In the genomic region with DNA sequence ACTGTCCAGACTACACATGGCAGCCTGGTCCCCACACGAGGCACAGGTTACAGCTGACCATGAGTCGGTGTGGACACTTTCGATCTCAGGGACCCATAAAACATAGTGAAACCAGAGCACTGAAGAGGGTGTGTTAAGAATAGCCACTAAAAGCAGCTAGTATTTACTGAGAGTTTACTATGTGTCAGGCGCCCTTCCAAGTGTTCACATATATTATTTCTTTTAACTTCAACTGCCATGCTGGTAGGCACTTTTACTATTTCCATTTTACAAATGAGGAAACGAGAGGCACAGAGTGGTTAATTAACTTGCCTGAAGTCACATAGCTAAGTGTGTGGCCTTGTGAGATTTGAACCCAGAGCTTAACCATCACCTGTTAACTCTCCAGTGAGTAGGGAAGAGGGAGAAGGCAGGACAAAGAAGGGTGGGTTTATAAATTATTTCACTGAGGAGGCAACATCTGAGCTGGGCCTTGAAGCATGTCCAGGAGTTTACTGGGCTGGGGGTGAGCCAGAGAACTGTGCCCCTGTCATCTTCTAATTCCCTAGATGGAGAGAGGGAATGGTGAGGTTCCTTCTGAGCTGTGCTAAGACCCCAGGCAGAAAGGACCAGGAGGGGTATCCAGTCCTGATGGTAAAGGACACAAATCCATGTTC, we compare ENCODE assay signal across 21 cellular contexts. TPM values are rescaled to one million over a fixed set of nuclear protein-coding genes. Genes with fewer than 3 reads are reported as not detected.
DNase-seq lines count a peak whose midpoint lies in the region; ATAC-seq and TF ChIP-seq lines count a peak whose summit lies in the region.
"Had no signal": no experiment of that assay in that cellular context is flagged by ENCODE, and none has a peak within 500 bp of the region (broad histone marks: within the 10 kb centered on the region; RNA-seq: fewer than 3 reads in every experiment).

No MANE protein-coding gene starts in this region.

- no peak overlapping the region for H3K56ac ChIP-seq in IMR-90 (ENCODE audit: extremely low read depth, insufficient read depth, low read length)

- H4K8ac ChIP-seq in IMR-90 (ENCODE audit: low read depth in 2 of 2, low read length in 2 of 2), result no peak overlapping the region

- CTCF ChIA-PET in IMR-90 (lab: Yijun Ruan, JAX), result no interaction called here

- no peak overlapping the region for H2BK5ac ChIP-seq in IMR-90 (ENCODE audit: low read depth, low read length, poor library complexity, severe bottlenecking)

- H3K4me2 ChIP-seq in IMR-90 (ENCODE audit: low read depth, low read length) (no peak overlapping the region), smooth muscle cell (peak overlapping the region; percentile 49)

- in situ Hi-C loops in IMR-90 (cut with MboI; ENCODE audit: low sequenced_read_pairs), result no loop called here

- no peaks in the 10 kb centered on the region for H3K36me3 Mint-ChIP-seq in mesothelial cell of epicardium
- H3K36me3 Mint-ChIP-seq: CD14-positive monocyte had no signal

- peaks cover 99% of the 10 kb centered on the region for H3K4me1 Mint-ChIP-seq in mesothelial cell of epicardium
- H3K4me1 Mint-ChIP-seq: CD14-positive monocyte had no signal

- H3K9me3 ChIP-seq in IMR-90 (ENCODE audit: control insufficient read depth, insufficient read depth, low read length) (no peaks in the 10 kb centered on the region), smooth muscle cell (replicated peaks; ENCODE audit: low read depth) (no peaks in the 10 kb centered on the region)
- H3K9me3 ChIP-seq: MG63 had no signal

- H3K9me3 Mint-ChIP-seq in mesothelial cell of epicardium, result no peaks in the 10 kb centered on the region

- TF ChIP-seq POLR2A in IMR-90 (IDR thresholded peaks at IDR 0.05; ENCODE audit: low read depth, low read length), result no peak

- H3K4me3 ChIP-seq in IMR-90 (ENCODE audit: insufficient read depth, low read depth, low read length) (no peak overlapping the region), smooth muscle cell (no peak overlapping the region)
- H3K4me3 ChIP-seq: GM12878, MG63 had no signal

- H3K27me3 ChIP-seq in IMR-90 (ENCODE audit: control insufficient read depth, insufficient read depth, low read length), result peaks cover 12% of the 10 kb centered on the region
- H3K27me3 ChIP-seq in smooth muscle cell (ENCODE audit: low read depth), result no peaks in the 10 kb centered on the region
- H3K27me3 ChIP-seq: MG63 had no signal

- dilution Hi-C loops in IMR-90 (cut with HindIII; ENCODE audit: low sequenced_read_pairs, unreplicated experiment), result no loop called here

- no peak overlapping the region for H3K23ac ChIP-seq in IMR-90 (ENCODE audit: low read depth, low read length)

- no TSS peak for BruUV-seq in IMR-90 (replicated peaks; lab: Mats Ljungman, UMichigan)

- H3K27me3 Mint-ChIP-seq in mesothelial cell of epicardium (ENCODE audit: low read depth), result no peaks in the 10 kb centered on the region

- H3K27ac ChIP-seq in IMR-90 (ENCODE audit: insufficient read depth, low read length) (no peak overlapping the region), VCaP (peak overlapping the region; percentile 79), smooth muscle cell (ENCODE audit: low read depth) (peak overlapping the region; percentile 86)

- H2AK5ac ChIP-seq in IMR-90 (ENCODE audit: low read depth, low read length), result no peak overlapping the region

- H4K91ac ChIP-seq in IMR-90 (ENCODE audit: insufficient read depth, low read depth, low read length), result no peak overlapping the region

- peak overlapping the region; percentile 99 for H3K27ac Mint-ChIP-seq in mesothelial cell of epicardium

- peaks cover 45% of the 10 kb centered on the region for H3F3A ChIP-seq in smooth muscle cell (ENCODE audit: low read depth)

- H3K4me3 Mint-ChIP-seq in mesothelial cell of epicardium, result no peak overlapping the region

- H4K20me1 ChIP-seq in IMR-90 (ENCODE audit: insufficient read depth, low read length), result no peaks in the 10 kb centered on the region
- no peaks in the 10 kb centered on the region for H4K20me1 ChIP-seq in smooth muscle cell (ENCODE audit: low read depth)

- no peak overlapping the region for H3K14ac ChIP-seq in IMR-90 (replicated peaks; ENCODE audit: low read depth, low read length)

- no peak for TF ChIP-seq CTCF in IMR-90 (conservative IDR thresholded peaks at IDR 0.05; ENCODE audit: low read depth, low read length)
- no peak for TF ChIP-seq CTCF in VCaP (conservative IDR thresholded peaks at IDR 0.05)
- TF ChIP-seq CTCF in mesothelial cell of epicardium (IDR thresholded peaks at IDR 0.05; ENCODE audit: unreplicated experiment), result no peak
- no peak for TF ChIP-seq CTCF in smooth muscle cell (IDR thresholded peaks at IDR 0.05; ENCODE audit: borderline replicate concordance, insufficient read depth, poor library complexity, severe bottlenecking)

- no peak overlapping the region for H2BK20ac ChIP-seq in IMR-90 (ENCODE audit: low read depth, low read length)

- ATAC-seq in IMR-90 (ENCODE audit: low read depth) (no peak), HG03108 (IDR thresholded peaks at IDR 0.05; ENCODE audit: unreplicated experiment) (no peak)
- ATAC-seq: GM12878 had no signal

- H3K4ac ChIP-seq in IMR-90 (ENCODE audit: low read depth, low read length), result no peak overlapping the region

- H2BK120ac ChIP-seq in IMR-90 (ENCODE audit: low read depth, low read length), result no peak overlapping the region

- no peak overlapping the region for H2BK15ac ChIP-seq in IMR-90 (ENCODE audit: low read depth, low read length)

- H4K5ac ChIP-seq in IMR-90 (ENCODE audit: low read depth, low read length), result no peak overlapping the region

- no CpG with 5 or more reads among the region's 5 CpGs for WGBS in IMR-90 (ENCODE audit: extremely low coverage in 2 of 2, insufficient read length in 1 of 2), 2 experiments
- WGBS in smooth muscle cell (ENCODE audit: low lambda C conversion rate), result 64% methylated on average over 5 of the region's 5 CpGs

- no peaks in the 10 kb centered on the region for H3K79me2 ChIP-seq in smooth muscle cell (ENCODE audit: low read depth)

- H3K9me1 ChIP-seq in IMR-90 (ENCODE audit: insufficient read depth, low read length), result peaks cover 3% of the 10 kb centered on the region

- DNase-seq in IMR-90, result no peak
- no peak for DNase-seq in mesothelial cell of epicardium (ENCODE audit: low spot score in 2 of 2, unreplicated experiment in 2 of 2)
- DNase-seq in smooth muscle cell (lab: John Stamatoyannopoulos, UW; ENCODE audit: unreplicated experiment), result no peak
- no peak for DNase-seq in NCI-H82 (lab: John Stamatoyannopoulos, UW)
- no peak for DNase-seq in NCI-H2029 treated with DMSO at 0.1 percent for 48 hours (lab: John Stamatoyannopoulos, UW)
- DNase-seq in kidney tubule cell (ENCODE audit: low spot score), result no peak
- DNase-seq: DMS 273 treated with DMSO at 0.1 percent for 48 hours, GDM1, HCEC 1CT, KG1, MG63, NCI-H1092, NCI-H1694, NCI-H345, NCI-H526, RPMI8226, SIG-M5 had no signal

- POLR2A ChIA-PET in IMR-90 (lab: Charles Lee; ENCODE audit: unreplicated experiment), result no interaction called here

- intact Hi-C loops in IMR-90 (cut with micrococcal nuclease), result no loop called here

- H3K9ac ChIP-seq in IMR-90 (ENCODE audit: low read depth, low read length), result no peak overlapping the region
- H3K9ac ChIP-seq in smooth muscle cell (ENCODE audit: low read depth), result no peak overlapping the region

- no peak overlapping the region; the same call in 1 of the 2 replicates for H3K18ac ChIP-seq in IMR-90 (ENCODE audit: low read depth, low read length)

- H2AFZ ChIP-seq in IMR-90 (replicated peaks; ENCODE audit: low read length, poor library complexity) (no peak overlapping the region), smooth muscle cell (ENCODE audit: low read depth) (no peak overlapping the region)

- peak overlapping the region; percentile 44 for H2AK9ac ChIP-seq in IMR-90 (replicated peaks; ENCODE audit: low read depth, low read length, poor library complexity)

- H3K4me1 ChIP-seq in IMR-90 (ENCODE audit: control insufficient read depth, insufficient read depth, low read length) (peaks cover 13% of the 10 kb centered on the region), smooth muscle cell (ENCODE audit: low read depth) (peaks cover 19% of the 10 kb centered on the region)

- TF ChIP-seq RAD21 in IMR-90 (IDR thresholded peaks at IDR 0.05; ENCODE audit: low read length), result no peak

- H3K36me3 ChIP-seq in IMR-90 (ENCODE audit: control insufficient read depth, insufficient read depth, low read length), result no peaks in the 10 kb centered on the region
- no peaks in the 10 kb centered on the region for H3K36me3 ChIP-seq in smooth muscle cell (ENCODE audit: low read depth)
- H3K36me3 ChIP-seq: MG63 had no signal

- H3K79me1 ChIP-seq in IMR-90 (ENCODE audit: low read depth in 1 of 2, low read length in 2 of 2), result no peaks in the 10 kb centered on the region

TF ChIP-seq in IMR-90, 13 proteins besides CTCF, POLR2A, EP300 and RAD21:
- no peak for TF ChIP-seq MAZ (IDR thresholded peaks at IDR 0.05; ENCODE audit: borderline replicate concordance, low read depth, low read length)
- TF ChIP-seq NFE2L2 (IDR thresholded peaks at IDR 0.05; ENCODE audit: low read depth, low read length), result no peak
- TF ChIP-seq RCOR1 (IDR thresholded peaks at IDR 0.05; ENCODE audit: insufficient replicate concordance, low read length), result no peak
- no peak for TF ChIP-seq MXI1 (IDR thresholded peaks at IDR 0.05; ENCODE audit: borderline replicate concordance, low read depth, low read length)
- TF ChIP-seq, protein P1, sequence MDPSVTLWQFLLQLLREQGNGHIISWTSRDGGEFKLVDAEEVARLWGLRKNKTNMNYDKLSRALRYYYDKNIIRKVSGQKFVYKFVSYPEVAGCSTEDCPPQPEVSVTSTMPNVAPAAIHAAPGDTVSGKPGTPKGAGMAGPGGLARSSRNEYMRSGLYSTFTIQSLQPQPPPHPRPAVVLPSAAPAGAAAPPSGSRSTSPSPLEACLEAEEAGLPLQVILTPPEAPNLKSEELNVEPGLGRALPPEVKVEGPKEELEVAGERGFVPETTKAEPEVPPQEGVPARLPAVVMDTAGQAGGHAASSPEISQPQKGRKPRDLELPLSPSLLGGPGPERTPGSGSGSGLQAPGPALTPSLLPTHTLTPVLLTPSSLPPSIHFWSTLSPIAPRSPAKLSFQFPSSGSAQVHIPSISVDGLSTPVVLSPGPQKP (IDR thresholded peaks at IDR 0.05; ENCODE audit: borderline replicate concordance, low read depth, low read length), result no peak
- TF ChIP-seq CHD1 (IDR thresholded peaks at IDR 0.05; ENCODE audit: low read depth, low read length), result no peak

RNA-seq across cellular contexts. Expression of gene ABCA4, which starts 20.7 kb away (rescaled TPM):
- total RNA-seq in IMR-90 (2012; rRNA removed) (under 0.01 TPM in 2 replicates), mesothelial cell of epicardium (12.7 to 14.5 TPM (median 14.4 TPM) in 3 replicates), smooth muscle cell (0.99 and 1.5 TPM in 2 replicates)
- polyA plus RNA-seq in IMR-90 (2012; rRNA removed) (0.11 and 0.36 TPM in 2 replicates), smooth muscle cell (0.46 and 1.6 TPM in 2 replicates)
- polyA plus RNA-seq in IMR-90 (2012; cell fraction: cytosol; rRNA removed), result 0.01 and 0.07 TPM in 2 replicates
- polyA plus RNA-seq in IMR-90 (2012; cell fraction: nucleus; rRNA removed; ENCODE audit: low replicate concordance), result 0.40 and 0.99 TPM in 2 replicates
- polyA plus RNA-seq: CD14-positive monocyte had no signal
